ENCODE assay signal across 1 cellular context in genomic region chr2:217101972-217102371, GRCh38.
TF ChIP-seq lines count a peak whose summit lies in the region.

No MANE protein-coding gene starts in this region.

TF ChIP-seq in IMR-90, 13 proteins besides CTCF, POLR2A, EP300 and RAD21 (continued from another document):
- no peak for TF ChIP-seq SMC3 (IDR thresholded peaks at IDR 0.05; ENCODE audit: low read depth, low read length)
- TF ChIP-seq RCOR1 (IDR thresholded peaks at IDR 0.05; ENCODE audit: insufficient replicate concordance, low read length), result no peak
- no peak for TF ChIP-seq NFE2L2 (IDR thresholded peaks at IDR 0.05; ENCODE audit: low read depth, low read length)
- no peak for TF ChIP-seq BHLHE40 (IDR thresholded peaks at IDR 0.05; ENCODE audit: low read depth, low read length)
TF ChIP-seq in IMR-90: peak in this region for 0.
